ENCODE assay signal across 7 cellular contexts in genomic region chr19:19120308-19121156, GRCh38.
DNase-seq lines count a peak whose midpoint lies in the region; ATAC-seq and TF ChIP-seq lines count a peak whose summit lies in the region.

No MANE protein-coding gene starts in this region.

- H3K4me1 ChIP-seq in HEK293 (ENCODE audit: control insufficient read depth, insufficient read depth, low read length), result no peaks in the 10 kb centered on the region
- no peaks in the 10 kb centered on the region for H3K4me1 ChIP-seq in rectal smooth muscle tissue (ENCODE audit: control insufficient read depth, insufficient read depth, low read length)

- peak; percentile 49 for DNase-seq in RKO (ENCODE audit: low spot score)
- DNase-seq in foreskin fibroblast, result peak; percentile 81
- DNase-seq in NCI-H2081 treated with DMSO at 0.1 percent for 48 hours (lab: John Stamatoyannopoulos, UW), result no peak
- DNase-seq in superior temporal gyrus (ENCODE audit: extremely low spot score), result no peak

- no peak for TF ChIP-seq CTCF in HEK293 (tag by site-specific recombination; IDR thresholded peaks at IDR 0.05)
- no peak for TF ChIP-seq CTCF in foreskin fibroblast (IDR thresholded peaks at IDR 0.05; ENCODE audit: low read depth, low read length)

- CTCF ChIA-PET in HEK293 (lab: Yijun Ruan, JAX), result no interaction called here

- H3K4me3 ChIP-seq in HEK293 (ENCODE audit: low read depth, low read length) (no peak overlapping the region), foreskin fibroblast (ENCODE audit: low read depth in 1 of 2, low read length in 2 of 2) (no peak overlapping the region), rectal smooth muscle tissue (ENCODE audit: low read length) (peak overlapping the region; percentile 54)

- H3K36me3 ChIP-seq in HEK293 (ENCODE audit: control insufficient read depth in 2 of 2, insufficient read depth in 1 of 2, low read length in 2 of 2) (peaks cover 22 to 56% of the 10 kb centered on the region in 2 experiments; a peak in 2 of 3 replicates), rectal smooth muscle tissue (ENCODE audit: control insufficient read depth, insufficient read depth, low read length) (peaks cover 4% of the 10 kb centered on the region)

- no peak overlapping the region for H3K27ac ChIP-seq in HEK293 (ENCODE audit: extremely low read depth, low read depth, low read length)
- H3K27ac ChIP-seq in rectal smooth muscle tissue (ENCODE audit: low read depth, low read length), result peak overlapping the region; percentile 68

- POLR2A ChIA-PET in HEK293 (lab: Yijun Ruan, JAX), result interaction anchor here (0.7 kb wide), 1 partner anchor 131 kb away, joined by 3 read pairs; no protein-coding TSS in a partner anchor

- no peaks in the 10 kb centered on the region for H3K9me3 ChIP-seq in HEK293 (ENCODE audit: control insufficient read depth, insufficient read depth, low read depth, low read length)

- no peak overlapping the region for H3K9ac ChIP-seq in rectal smooth muscle tissue (ENCODE audit: low read length)

- ATAC-seq in HG03378 (IDR thresholded peaks at IDR 0.05; ENCODE audit: unreplicated experiment), result no peak

- no peaks in the 10 kb centered on the region for H3K27me3 ChIP-seq in rectal smooth muscle tissue (ENCODE audit: control insufficient read depth, insufficient read depth, low read length)

TF ChIP-seq in HEK293, 187 proteins besides CTCF, POLR2A, EP300 and RAD21:
- TF ChIP-seq ZNF658 (tag by site-specific recombination; IDR thresholded peaks at IDR 0.05) (no peak), ZFP37 (tag by site-specific recombination; IDR thresholded peaks at IDR 0.05) (no peak), ZBTB48 (tag by site-specific recombination; IDR thresholded peaks at IDR 0.05) (no peak), ZNF677 (tag by site-specific recombination; IDR thresholded peaks at IDR 0.05) (no peak), ZNF138 (tag by site-specific recombination; IDR thresholded peaks at IDR 0.05; ENCODE audit: borderline replicate concordance) (no peak), SP2 (tag by site-specific recombination; IDR thresholded peaks at IDR 0.05) (peak; percentile 65), SP3 (tag by site-specific recombination; IDR thresholded peaks at IDR 0.05) (peak; percentile 33; the same call in 1 of the 2 replicates), KLF9 (tag by site-specific recombination; IDR thresholded peaks at IDR 0.05; ENCODE audit: low read depth) (peak; percentile 12; the same call in 1 of the 2 replicates)

Comparison
In these comparisons a context has a peak if more than half of its experiments do, and no peak if none do; other contexts are left out.
1. DNase-seq: peak in RKO (single experiment) and foreskin fibroblast (2 of 2); none in NCI-H2081 treated with DMSO at 0.1 percent for 48 hours (single experiment) and superior temporal gyrus (single experiment).